ENCODE assay signal across 1 cellular context in the genomic region with DNA sequence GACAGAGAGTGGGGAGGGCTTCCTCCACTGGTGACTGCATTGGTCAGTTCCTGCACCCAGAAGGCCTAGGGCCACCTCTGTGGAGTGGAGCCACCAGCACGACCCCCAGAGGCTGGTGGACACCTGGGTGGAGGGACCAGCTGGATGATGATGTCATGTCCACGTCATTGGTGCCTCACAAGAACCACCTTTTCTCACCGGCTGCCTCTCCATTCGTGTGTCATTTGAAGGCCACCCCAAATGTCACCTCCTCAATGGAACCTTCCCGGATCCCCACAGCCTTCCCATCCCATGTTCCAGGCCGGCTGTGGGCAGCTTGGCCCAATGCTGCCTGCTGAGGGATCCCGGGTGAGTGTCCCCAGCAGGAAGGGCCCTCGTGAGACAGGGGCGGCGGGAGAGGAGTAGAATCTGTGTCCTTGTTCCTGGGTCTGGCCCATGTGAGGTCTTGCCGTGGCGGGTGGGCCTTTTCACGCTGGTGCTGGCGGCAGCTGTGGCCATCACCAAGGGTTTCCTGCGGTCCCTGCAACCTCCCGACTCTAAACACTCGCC.
TF ChIP-seq lines count a peak whose summit lies in the region.

No MANE protein-coding gene starts in this region.

TF ChIP-seq in K562, 482 proteins besides CTCF, POLR2A, EP300 and RAD21:
- TF ChIP-seq ESRRA (IDR thresholded peaks at IDR 0.05; ENCODE audit: borderline replicate concordance, low read depth) (no peak), MTA3 (IDR thresholded peaks at IDR 0.05; ENCODE audit: borderline replicate concordance) (no peak), ZNF395 (CRISPR knock-in tag; IDR thresholded peaks at IDR 0.05) (no peak), ZNF398 (CRISPR knock-in tag; IDR thresholded peaks at IDR 0.05) (no peak), RBM15 (IDR thresholded peaks at IDR 0.05; ENCODE audit: insufficient read depth, low read length) (no peak), CXXC5 (CRISPR knock-in tag; IDR thresholded peaks at IDR 0.05) (no peak), DDX20 (tag; IDR thresholded peaks at IDR 0.05; ENCODE audit: low read depth) (no peak), SLC30A9 (CRISPR knock-in tag; IDR thresholded peaks at IDR 0.05) (no peak), ATF3 (IDR thresholded peaks at IDR 0.05) (peak; percentile 39; the same call in 1 of the 2 replicates), ATF3 (CRISPR knock-in tag; conservative IDR thresholded peaks at IDR 0.05) (no peak), CBFA2T3 (IDR thresholded peaks at IDR 0.05) (no peak), YY1 (IDR thresholded peaks at IDR 0.05; ENCODE audit: borderline replicate concordance in 1 of 3, control insufficient read depth in 1 of 3, extremely low read depth in 1 of 3, insufficient read depth in 3 of 3, insufficient read length in 1 of 3, insufficient replicate concordance in 2 of 3, low read depth in 1 of 3, low read length in 2 of 3) (no peak), CREB1 (IDR thresholded peaks at IDR 0.05) (peak; percentile 74), CREB1 (CRISPR knock-in tag; IDR thresholded peaks at IDR 0.05) (no peak), KLF10 (CRISPR knock-in tag; IDR thresholded peaks at IDR 0.05) (no peak), RCOR1 (IDR thresholded peaks at IDR 0.05; ENCODE audit: borderline replicate concordance in 1 of 2, low read depth in 2 of 2, low read length in 2 of 2) (no peak), TCF7L2 (IDR thresholded peaks at IDR 0.05; ENCODE audit: low read depth, low read length) (no peak), MTF1 (CRISPR knock-in tag; IDR thresholded peaks at IDR 0.05; ENCODE audit: borderline replicate concordance) (no peak), DEAF1 (CRISPR knock-in tag; IDR thresholded peaks at IDR 0.05) (no peak), PRPF4 (IDR thresholded peaks at IDR 0.05; ENCODE audit: insufficient read depth, low read depth, low read length, poor library complexity, severe bottlenecking) (no peak), ATF1 (CRISPR knock-in tag; IDR thresholded peaks at IDR 0.05) (no peak), ATF1 (tag; IDR thresholded peaks at IDR 0.05) (peak; percentile 85), TAL1 (IDR thresholded peaks at IDR 0.05) (no peak), ZNF699 (CRISPR knock-in tag; IDR thresholded peaks at IDR 0.05; ENCODE audit: insufficient replicate concordance) (no peak), CLOCK (CRISPR knock-in tag; IDR thresholded peaks at IDR 0.05; ENCODE audit: borderline replicate concordance) (no peak), ZNF354B (CRISPR knock-in tag; IDR thresholded peaks at IDR 0.05) (no peak), MAZ (CRISPR knock-in tag; conservative IDR thresholded peaks at IDR 0.05 in 1 of 2, IDR thresholded peaks at IDR 0.05 in 1 of 2) (no peak), JUN (IDR thresholded peaks at IDR 0.05; ENCODE audit: borderline replicate concordance, low read depth, low read length) (no peak), JUN (CRISPR knock-in tag; IDR thresholded peaks at IDR 0.05; ENCODE audit: borderline replicate concordance) (0 out of 2 replicates have a peak, but pooled peaks have one; percentile 25), ZNF143 (CRISPR knock-in tag; IDR thresholded peaks at IDR 0.05) (no peak), RBFOX2 (IDR thresholded peaks at IDR 0.05; ENCODE audit: low read depth, low read length) (no peak), MYBL2 (IDR thresholded peaks at IDR 0.05; ENCODE audit: low read depth) (no peak), MYBL2 (CRISPR knock-in tag; IDR thresholded peaks at IDR 0.05; ENCODE audit: borderline replicate concordance) (no peak), NONO (IDR thresholded peaks at IDR 0.05; ENCODE audit: low read depth in 2 of 2, low read length in 1 of 2) (no peak), ZNF41 (CRISPR knock-in tag; conservative IDR thresholded peaks at IDR 0.05) (no peak), GMEB1 (CRISPR knock-in tag; IDR thresholded peaks at IDR 0.05) (no peak), CREM (IDR thresholded peaks at IDR 0.05; ENCODE audit: low read depth) (peak; percentile 76), ZSCAN29 (IDR thresholded peaks at IDR 0.05) (no peak), EHMT2 (IDR thresholded peaks at IDR 0.05) (no peak), ELF1 (tag; IDR thresholded peaks at IDR 0.05) (no peak)
- TF ChIP-seq, protein P1, sequence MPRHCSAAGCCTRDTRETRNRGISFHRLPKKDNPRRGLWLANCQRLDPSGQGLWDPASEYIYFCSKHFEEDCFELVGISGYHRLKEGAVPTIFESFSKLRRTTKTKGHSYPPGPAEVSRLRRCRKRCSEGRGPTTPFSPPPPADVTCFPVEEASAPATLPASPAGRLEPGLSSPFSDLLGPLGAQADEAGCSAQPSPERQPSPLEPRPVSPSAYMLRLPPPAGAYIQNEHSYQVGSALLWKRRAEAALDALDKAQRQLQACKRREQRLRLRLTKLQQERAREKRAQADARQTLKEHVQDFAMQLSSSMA (CRISPR knock-in tag; IDR thresholded peaks at IDR 0.05) = no peak
- TF ChIP-seq, protein P2, sequence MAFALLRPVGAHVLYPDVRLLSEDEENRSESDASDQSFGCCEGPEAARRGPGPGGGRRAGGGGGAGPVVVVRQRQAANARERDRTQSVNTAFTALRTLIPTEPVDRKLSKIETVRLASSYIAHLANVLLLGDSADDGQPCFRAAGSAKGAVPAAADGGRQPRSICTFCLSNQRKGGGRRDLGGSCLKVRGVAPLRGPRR (CRISPR knock-in tag; IDR thresholded peaks at IDR 0.05) = no peak
- TF ChIP-seq, protein P3, sequence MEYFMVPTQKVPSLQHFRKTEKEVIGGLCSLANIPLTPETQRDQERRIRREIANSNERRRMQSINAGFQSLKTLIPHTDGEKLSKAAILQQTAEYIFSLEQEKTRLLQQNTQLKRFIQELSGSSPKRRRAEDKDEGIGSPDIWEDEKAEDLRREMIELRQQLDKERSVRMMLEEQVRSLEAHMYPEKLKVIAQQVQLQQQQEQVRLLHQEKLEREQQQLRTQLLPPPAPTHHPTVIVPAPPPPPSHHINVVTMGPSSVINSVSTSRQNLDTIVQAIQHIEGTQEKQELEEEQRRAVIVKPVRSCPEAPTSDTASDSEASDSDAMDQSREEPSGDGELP (CRISPR knock-in tag; IDR thresholded peaks at IDR 0.05; ENCODE audit: borderline replicate concordance) = peak; percentile 69
TF ChIP-seq in K562: peak in this region for 6.
